In the genomic region with DNA sequence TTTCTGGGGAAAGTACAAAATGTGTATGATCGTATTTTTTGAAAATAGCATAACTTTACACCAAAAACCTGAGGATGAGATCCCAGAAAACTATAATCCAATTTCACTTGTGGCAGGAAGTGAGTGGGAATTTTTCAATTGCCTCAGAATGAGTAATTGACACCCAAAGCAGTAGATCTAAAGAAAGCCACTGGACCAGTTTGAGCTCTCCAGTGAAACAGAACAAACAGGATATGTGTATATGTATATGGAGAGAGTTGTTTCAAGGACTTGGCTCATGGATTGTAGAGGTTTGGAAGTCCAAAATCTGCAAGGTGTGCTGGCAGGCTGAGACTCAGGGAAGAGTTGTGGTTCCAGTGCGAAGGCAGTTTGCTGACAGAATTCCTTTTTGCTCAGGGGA, we compare ENCODE assay signal across 17 cellular contexts.
DNase-seq lines count a peak whose midpoint lies in the region; FAIRE-seq and TF ChIP-seq lines count a peak whose summit lies in the region.
"Had no signal": no experiment of that assay in that cellular context is flagged by ENCODE, and none has a peak within 500 bp of the region (broad histone marks: within the 10 kb centered on the region; RNA-seq: fewer than 3 reads in every experiment).

No MANE protein-coding gene starts in this region.

- H3K36me3 ChIP-seq in mammary epithelial cell (ENCODE audit: insufficient read depth, low read length), result no peaks in the 10 kb centered on the region
- no peaks in the 10 kb centered on the region for H3K36me3 ChIP-seq in endothelial cell of umbilical vein (ENCODE audit: control insufficient read depth in 2 of 2, extremely low read depth in 1 of 2, insufficient read depth in 2 of 2, low read length in 2 of 2)
- H3K36me3 ChIP-seq: SJSA1, transverse colon had no signal

- DNase-seq in mammary epithelial cell, result peak; percentile 82
- DNase-seq in MCF 10A (ENCODE audit: unreplicated experiment), result no peak
- peak; percentile 73 for DNase-seq in NCI-H510A treated with DMSO at 0.1 percent for 48 hours (lab: John Stamatoyannopoulos, UW)
- peak; percentile 28 for DNase-seq in endothelial cell of umbilical vein (ENCODE audit: low read depth, low spot score)
- no peak for DNase-seq in stimulated activated naive CD4-positive, alpha-beta T cell treated with Interleukin-2 at 50 U/mL for 16 hours (lab: John Stamatoyannopoulos, UW)
- DNase-seq in KBM-7, result no peak
- DNase-seq in GM19239 (ENCODE audit: insufficient read length, low spot score), result no peak
- DNase-seq in NCI-H2107 (lab: John Stamatoyannopoulos, UW), result no peak
- DNase-seq: activated naive CD4-positive, alpha-beta T cell; CD4-positive, CD25-positive, alpha-beta regulatory T cell; cerebellar nuclear complex; IMR-90; NK-92 treated with Interleukin-12 subunit alpha and Interleukin-12 subunit beta, amount 100 ng/mL, for 24 hours; stimulated activated naive CD4-positive, alpha-beta T cell; transverse colon had no signal

- H2AFZ ChIP-seq in mammary epithelial cell (ENCODE audit: low read depth, low read length), result no peak overlapping the region
- H2AFZ ChIP-seq in endothelial cell of umbilical vein (ENCODE audit: low read depth, low read length), result no peak overlapping the region

- in situ Hi-C loops in mammary epithelial cell (cut with MboI; ENCODE audit: low sequenced_read_pairs in 2 of 2) (no loop called here), KBM-7 (cut with MboI; ENCODE audit: low pct_unique_long_range_greater_than_20kb, low sequenced_read_pairs) (no loop called here)

- no peak overlapping the region for H3K9ac ChIP-seq in mammary epithelial cell (ENCODE audit: insufficient read depth, low read length)
- no peak overlapping the region for H3K9ac ChIP-seq in endothelial cell of umbilical vein (replicated peaks; ENCODE audit: extremely low read depth, insufficient read depth, low read length)

- intact Hi-C loops in mammary epithelial cell (cut with micrococcal nuclease), result no loop called here
- intact Hi-C loops in MCF 10A (cut with micrococcal nuclease), result no loop called here
- intact Hi-C loops in endothelial cell of umbilical vein (cut with micrococcal nuclease), result no loop called here

- CTCF ChIA-PET in mammary epithelial cell (lab: Charles Lee; ENCODE audit: low non-redundant PET) (no interaction called here), MCF 10A (lab: Yijun Ruan, JAX) (no interaction called here), endothelial cell of umbilical vein (lab: Charles Lee) (no interaction called here)

- FAIRE-seq in endothelial cell of umbilical vein (lab: Jason Lieb, UNC), result no peak
- no peak for FAIRE-seq in GM19239 (lab: Jason Lieb, UNC)
- FAIRE-seq: A549 had no signal

- no peak for TF ChIP-seq POLR2A in endothelial cell of umbilical vein (IDR thresholded peaks at IDR 0.05; ENCODE audit: low read depth, low read length)

- H3K9me3 Mint-ChIP-seq in MCF 10A (ENCODE audit: unreplicated experiment), result peaks cover 7% of the 10 kb centered on the region

- no peaks in the 10 kb centered on the region for H3K27me3 Mint-ChIP-seq in MCF 10A (ENCODE audit: insufficient read depth, unreplicated experiment)
- H3K27me3 Mint-ChIP-seq: CD4-positive, CD25-positive, alpha-beta regulatory T cell had no signal

- H4K20me1 ChIP-seq in mammary epithelial cell (ENCODE audit: insufficient read depth, low read length) (no peaks in the 10 kb centered on the region), endothelial cell of umbilical vein (replicated peaks; ENCODE audit: control insufficient read depth, extremely low read depth, insufficient read depth, low read length) (no peaks in the 10 kb centered on the region)

- H3K9me3 ChIP-seq in mammary epithelial cell (replicated peaks; ENCODE audit: insufficient read depth, low read length) (peaks cover 3% of the 10 kb centered on the region), endothelial cell of umbilical vein (replicated peaks; ENCODE audit: control insufficient read depth, insufficient read depth, low read length) (no peaks in the 10 kb centered on the region)
- H3K9me3 ChIP-seq: A549, SJSA1, transverse colon had no signal

- POLR2A ChIA-PET in MCF 10A (lab: Yijun Ruan, JAX), result no interaction called here
- POLR2A ChIA-PET in endothelial cell of umbilical vein (lab: Charles Lee), result no interaction called here

- no peaks in the 10 kb centered on the region for H3K27me3 ChIP-seq in mammary epithelial cell (ENCODE audit: insufficient read depth, low read length)
- H3K27me3 ChIP-seq in endothelial cell of umbilical vein (ENCODE audit: control insufficient read depth in 2 of 2, insufficient read depth in 2 of 2, low read length in 2 of 2), result no peaks in the 10 kb centered on the region
- H3K27me3 ChIP-seq: SJSA1, transverse colon had no signal

- H3K36me3 Mint-ChIP-seq in MCF 10A (ENCODE audit: insufficient read depth, unreplicated experiment), result no peaks in the 10 kb centered on the region
- H3K36me3 Mint-ChIP-seq: CD4-positive, CD25-positive, alpha-beta regulatory T cell had no signal

- no peak overlapping the region for H3K4me3 Mint-ChIP-seq in MCF 10A (ENCODE audit: unreplicated experiment)
- H3K4me3 Mint-ChIP-seq: CD4-positive, CD25-positive, alpha-beta regulatory T cell had no signal

- H3K4me2 ChIP-seq in mammary epithelial cell (ENCODE audit: insufficient read depth, low read depth, low read length) (no peak overlapping the region), endothelial cell of umbilical vein (ENCODE audit: insufficient read depth, low read length) (no peak overlapping the region)
- H3K4me2 ChIP-seq: A549 had no signal

- dilution Hi-C loops in mammary epithelial cell (cut with HindIII; ENCODE audit: low sequenced_read_pairs), result no loop called here
- dilution Hi-C loops in endothelial cell of umbilical vein (cut with MboI; ENCODE audit: extremely low pct_ligation_motif_present, low sequenced_read_pairs), result no loop called here

- 93% methylated on average over 2 of the region's 2 CpGs for WGBS in mammary epithelial cell (ENCODE audit: low coverage, missing lambda C conversion rate)

- H3K4me3 ChIP-seq in mammary epithelial cell (replicated peaks in 1 of 3; ENCODE audit: insufficient read depth in 1 of 3, low read depth in 2 of 3, low read length in 3 of 3), result no peak overlapping the region
- no peak overlapping the region for H3K4me3 ChIP-seq in endothelial cell of umbilical vein (replicated peaks in 1 of 3; ENCODE audit: insufficient read depth in 1 of 3, low read depth in 1 of 3, low read length in 3 of 3)
- H3K4me3 ChIP-seq: A549, SJSA1, transverse colon had no signal

- H3K27ac ChIP-seq in mammary epithelial cell (ENCODE audit: insufficient read depth, low read depth, low read length) (no peak overlapping the region), endothelial cell of umbilical vein (ENCODE audit: insufficient read depth, low read depth, low read length) (no peak overlapping the region)
- H3K27ac ChIP-seq: A549, SJSA1, transverse colon had no signal

- H3K4me1 ChIP-seq in mammary epithelial cell (ENCODE audit: insufficient read depth, low read length), result peaks cover 20% of the 10 kb centered on the region
- H3K4me1 ChIP-seq in endothelial cell of umbilical vein (ENCODE audit: control insufficient read depth, extremely low read depth, insufficient read depth, low read length), result peaks cover 4% of the 10 kb centered on the region
- H3K4me1 ChIP-seq: A549, SJSA1, transverse colon had no signal

- no peaks in the 10 kb centered on the region for H3K9me1 ChIP-seq in endothelial cell of umbilical vein (replicated peaks; ENCODE audit: control insufficient read depth, extremely low read depth, insufficient read depth, low read length)

- BruUV-seq in mammary epithelial cell (replicated peaks; lab: Mats Ljungman, UMichigan) (no TSS peak), MCF 10A (replicated peaks; lab: Mats Ljungman, UMichigan) (no TSS peak), endothelial cell of umbilical vein (replicated peaks; lab: Mats Ljungman, UMichigan) (no TSS peak)

- peaks cover 5% of the 10 kb centered on the region for H3K4me1 Mint-ChIP-seq in MCF 10A (ENCODE audit: insufficient read depth, unreplicated experiment)

- H3K79me2 ChIP-seq in mammary epithelial cell (ENCODE audit: insufficient read depth, low read length), result no peaks in the 10 kb centered on the region
- H3K79me2 ChIP-seq in endothelial cell of umbilical vein (ENCODE audit: control insufficient read depth, insufficient read depth, low read length), result no peaks in the 10 kb centered on the region

- TF ChIP-seq CTCF in mammary epithelial cell (conservative IDR thresholded peaks at IDR 0.05 in 1 of 2, IDR thresholded peaks at IDR 0.05 in 1 of 2; ENCODE audit: extremely low read depth in 1 of 2, insufficient read depth in 1 of 2, low read depth in 1 of 2, low read length in 2 of 2) (no peak), MCF 10A (IDR thresholded peaks at IDR 0.05; ENCODE audit: unreplicated experiment) (no peak), endothelial cell of umbilical vein (IDR thresholded peaks at IDR 0.05; ENCODE audit: extremely low read depth in 1 of 2, insufficient read depth in 1 of 2, low read depth in 1 of 2, low read length in 2 of 2) (no peak)

- no peak overlapping the region for H3K27ac Mint-ChIP-seq in MCF 10A (ENCODE audit: low read depth, unreplicated experiment)
- H3K27ac Mint-ChIP-seq: CD4-positive, CD25-positive, alpha-beta regulatory T cell had no signal

TF ChIP-seq in endothelial cell of umbilical vein, 7 proteins besides CTCF, POLR2A, EP300 and RAD21:
- TF ChIP-seq FOS (IDR thresholded peaks at IDR 0.05; ENCODE audit: borderline replicate concordance, insufficient read depth, low read length), result peak; percentile 58
- no peak for TF ChIP-seq POLR2AphosphoS5 (IDR thresholded peaks at IDR 0.05; ENCODE audit: insufficient read depth, low read depth, low read length)
- no peak for TF ChIP-seq GATA2 (IDR thresholded peaks at IDR 0.05; ENCODE audit: insufficient read depth, insufficient read length, low read depth, low read length)
- TF ChIP-seq MYC (IDR thresholded peaks at IDR 0.05; ENCODE audit: low read depth, low read length), result no peak
- TF ChIP-seq, protein P1, sequence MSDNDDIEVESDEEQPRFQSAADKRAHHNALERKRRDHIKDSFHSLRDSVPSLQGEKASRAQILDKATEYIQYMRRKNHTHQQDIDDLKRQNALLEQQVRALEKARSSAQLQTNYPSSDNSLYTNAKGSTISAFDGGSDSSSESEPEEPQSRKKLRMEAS (IDR thresholded peaks at IDR 0.05; ENCODE audit: insufficient read depth, insufficient read length), result no peak
- TF ChIP-seq EZH2 (IDR thresholded peaks at IDR 0.05; ENCODE audit: borderline replicate concordance, low read depth, low read length, severe bottlenecking), result no peak
- no peak for TF ChIP-seq JUN (IDR thresholded peaks at IDR 0.05; ENCODE audit: borderline replicate concordance, insufficient read depth, insufficient read length, low read depth)

Comparison
In these comparisons a context has a peak if more than half of its experiments do, and no peak if none do; other contexts are left out.
1. DNase-seq: peak in mammary epithelial cell (single experiment), NCI-H510A treated with DMSO at 0.1 percent for 48 hours (single experiment) and endothelial cell of umbilical vein (single experiment); none in MCF 10A (single experiment), stimulated activated naive CD4-positive, alpha-beta T cell treated with Interleukin-2 at 50 U/mL for 16 hours (single experiment), KBM-7 (single experiment), GM19239 (single experiment) and NCI-H2107 (single experiment).